ENCODE assay signal across 24 cellular contexts in genomic region chr18:74679679-74680076, GRCh38.
"Had no signal": no experiment of that assay in that cellular context is flagged by ENCODE, and none has a peak within 500 bp of the region (broad histone marks: within the 10 kb centered on the region; RNA-seq: fewer than 3 reads in every experiment).

No MANE protein-coding gene starts in this region.

- FAIRE-seq: RCC 7860 had no signal

- H3K27ac ChIP-seq: SJSA1, SK-N-MC had no signal

- H3K4me3 ChIP-seq: MG63, SJSA1, SK-N-MC had no signal

- H3K9me3 ChIP-seq: SJSA1 had no signal

- DNase-seq: Karpas-422, KBM-7, MG63, NCI-H1092, NCI-H1105 treated with DMSO at 0.1 percent for 48 hours, NCI-H1417 treated with DMSO at 0.1 percent for 48 hours, NCI-H146, NCI-H1694 treated with DMSO at 0.1 percent for 48 hours, NCI-H1930, NCI-H2081, NCI-H2107, NCI-H2171, NCI-H226, NCI-H446, NCI-H510A, NCI-H524 treated with DMSO at 0.1 percent for 48 hours, NCI-H69, NCI-H774, Right ventricle myocardium superior, RPMI8226, SIG-M5 had no signal

- H3K27me3 ChIP-seq: MG63, SJSA1 had no signal
